In the genomic region with DNA sequence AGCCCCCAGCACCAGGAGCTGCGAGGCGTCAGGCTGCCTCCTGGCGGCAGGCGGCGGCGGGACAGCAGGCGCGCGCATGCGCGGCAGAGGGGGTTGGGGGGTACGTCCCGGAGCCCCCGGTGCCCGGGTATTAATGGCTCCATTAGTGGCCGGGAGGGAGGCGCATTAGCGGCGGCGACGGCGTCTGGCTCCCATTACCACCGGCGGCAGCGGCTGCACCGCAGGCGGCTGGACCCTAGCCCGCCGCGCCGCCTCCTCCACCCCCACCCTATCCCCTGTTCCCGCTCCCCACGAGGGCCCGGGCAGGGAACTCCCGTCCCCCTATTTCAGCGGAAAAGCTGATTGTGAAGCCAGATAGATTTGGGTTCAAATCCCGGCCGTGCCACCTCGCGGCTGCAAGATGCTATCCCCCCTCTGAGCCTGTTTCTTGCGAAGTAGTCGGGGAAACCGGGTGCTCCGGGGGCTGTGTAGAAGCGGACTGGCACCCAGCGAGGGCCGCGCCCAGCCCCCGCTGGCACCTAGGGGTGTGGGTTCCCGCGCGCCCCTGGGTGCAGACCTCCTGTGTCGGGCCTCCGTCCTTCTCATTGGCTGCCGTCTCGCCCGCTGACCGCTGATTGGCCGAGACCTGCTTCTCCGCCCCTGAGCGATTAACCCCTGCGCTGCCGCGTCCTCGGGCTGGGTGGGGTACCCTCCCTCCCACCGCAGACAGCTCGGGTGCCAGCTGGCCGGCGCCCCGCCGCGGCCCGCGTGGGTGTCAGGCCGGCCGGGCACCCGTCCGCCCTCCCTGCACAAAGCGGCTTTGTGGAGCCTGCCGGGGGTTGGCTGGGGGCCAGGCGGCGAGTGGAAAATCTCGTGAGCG, we compare ENCODE assay signal across 2 cellular contexts.
TF ChIP-seq lines count a peak whose summit lies in the region.

No MANE protein-coding gene starts in this region.

TF ChIP-seq in HEK293, 187 proteins besides CTCF, POLR2A, EP300 and RAD21 (continued from another document):
- TF ChIP-seq, protein P1, sequence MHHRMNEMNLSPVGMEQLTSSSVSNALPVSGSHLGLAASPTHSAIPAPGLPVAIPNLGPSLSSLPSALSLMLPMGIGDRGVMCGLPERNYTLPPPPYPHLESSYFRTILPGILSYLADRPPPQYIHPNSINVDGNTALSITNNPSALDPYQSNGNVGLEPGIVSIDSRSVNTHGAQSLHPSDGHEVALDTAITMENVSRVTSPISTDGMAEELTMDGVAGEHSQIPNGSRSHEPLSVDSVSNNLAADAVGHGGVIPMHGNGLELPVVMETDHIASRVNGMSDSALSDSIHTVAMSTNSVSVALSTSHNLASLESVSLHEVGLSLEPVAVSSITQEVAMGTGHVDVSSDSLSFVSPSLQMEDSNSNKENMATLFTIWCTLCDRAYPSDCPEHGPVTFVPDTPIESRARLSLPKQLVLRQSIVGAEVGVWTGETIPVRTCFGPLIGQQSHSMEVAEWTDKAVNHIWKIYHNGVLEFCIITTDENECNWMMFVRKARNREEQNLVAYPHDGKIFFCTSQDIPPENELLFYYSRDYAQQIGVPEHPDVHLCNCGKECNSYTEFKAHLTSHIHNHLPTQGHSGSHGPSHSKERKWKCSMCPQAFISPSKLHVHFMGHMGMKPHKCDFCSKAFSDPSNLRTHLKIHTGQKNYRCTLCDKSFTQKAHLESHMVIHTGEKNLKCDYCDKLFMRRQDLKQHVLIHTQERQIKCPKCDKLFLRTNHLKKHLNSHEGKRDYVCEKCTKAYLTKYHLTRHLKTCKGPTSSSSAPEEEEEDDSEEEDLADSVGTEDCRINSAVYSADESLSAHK (tag by site-specific recombination; IDR thresholded peaks at IDR 0.05), result peak; percentile 62; the same call in 1 of the 2 replicates
- TF ChIP-seq ZNF677 (tag by site-specific recombination; IDR thresholded peaks at IDR 0.05) (no peak), ZNF26 (tag by site-specific recombination; IDR thresholded peaks at IDR 0.05) (no peak), ZNF221 (tag by site-specific recombination; IDR thresholded peaks at IDR 0.05; ENCODE audit: borderline replicate concordance) (no peak), ZNF777 (tag by site-specific recombination; IDR thresholded peaks at IDR 0.05; ENCODE audit: borderline replicate concordance) (no peak)

TF ChIP-seq in K562, 482 proteins besides CTCF, POLR2A, EP300 and RAD21 (continued from another document and continues in another):
- TF ChIP-seq IRF1 (CRISPR knock-in tag; IDR thresholded peaks at IDR 0.05; ENCODE audit: borderline replicate concordance), result no peak
- TF ChIP-seq FOXJ2 (tag; IDR thresholded peaks at IDR 0.05), result no peak
- no peak for TF ChIP-seq PRPF4 (IDR thresholded peaks at IDR 0.05; ENCODE audit: insufficient read depth, low read depth, low read length, poor library complexity, severe bottlenecking)
- TF ChIP-seq, protein P2, sequence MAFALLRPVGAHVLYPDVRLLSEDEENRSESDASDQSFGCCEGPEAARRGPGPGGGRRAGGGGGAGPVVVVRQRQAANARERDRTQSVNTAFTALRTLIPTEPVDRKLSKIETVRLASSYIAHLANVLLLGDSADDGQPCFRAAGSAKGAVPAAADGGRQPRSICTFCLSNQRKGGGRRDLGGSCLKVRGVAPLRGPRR (CRISPR knock-in tag; IDR thresholded peaks at IDR 0.05), result no peak
- TF ChIP-seq THAP7 (CRISPR knock-in tag; IDR thresholded peaks at IDR 0.05), result no peak
- TF ChIP-seq MAFF (IDR thresholded peaks at IDR 0.05; ENCODE audit: low read length), result no peak
- no peak for TF ChIP-seq HINFP (tag; conservative IDR thresholded peaks at IDR 0.05; ENCODE audit: low read depth)
- TF ChIP-seq ELF4 (CRISPR knock-in tag; IDR thresholded peaks at IDR 0.05), result no peak
- no peak for TF ChIP-seq ZNF121 (CRISPR knock-in tag; conservative IDR thresholded peaks at IDR 0.05)
- peak; percentile 40 to 67; a peak in 2 of 4 replicates for TF ChIP-seq MNT (conservative IDR thresholded peaks at IDR 0.05)
- TF ChIP-seq, protein P3, sequence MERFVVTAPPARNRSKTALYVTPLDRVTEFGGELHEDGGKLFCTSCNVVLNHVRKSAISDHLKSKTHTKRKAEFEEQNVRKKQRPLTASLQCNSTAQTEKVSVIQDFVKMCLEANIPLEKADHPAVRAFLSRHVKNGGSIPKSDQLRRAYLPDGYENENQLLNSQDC (CRISPR knock-in tag; IDR thresholded peaks at IDR 0.05), result no peak
- TF ChIP-seq, protein P4, sequence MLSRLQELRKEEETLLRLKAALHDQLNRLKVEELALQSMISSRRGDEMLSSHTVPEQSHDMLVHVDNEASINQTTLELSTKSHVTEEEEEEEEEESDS (CRISPR knock-in tag; IDR thresholded peaks at IDR 0.05), result no peak
- no peak for TF ChIP-seq NELFE (IDR thresholded peaks at IDR 0.05; ENCODE audit: insufficient read depth, insufficient read length)
- TF ChIP-seq ZNF23 (CRISPR knock-in tag; IDR thresholded peaks at IDR 0.05), result no peak
- 0 out of 2 replicates have a peak, but pooled peaks have one; percentile 21 for TF ChIP-seq PHF21A (IDR thresholded peaks at IDR 0.05; ENCODE audit: borderline replicate concordance, low read depth)
- TF ChIP-seq ZNF696 (CRISPR knock-in tag; conservative IDR thresholded peaks at IDR 0.05), result no peak
- TF ChIP-seq, protein P5, sequence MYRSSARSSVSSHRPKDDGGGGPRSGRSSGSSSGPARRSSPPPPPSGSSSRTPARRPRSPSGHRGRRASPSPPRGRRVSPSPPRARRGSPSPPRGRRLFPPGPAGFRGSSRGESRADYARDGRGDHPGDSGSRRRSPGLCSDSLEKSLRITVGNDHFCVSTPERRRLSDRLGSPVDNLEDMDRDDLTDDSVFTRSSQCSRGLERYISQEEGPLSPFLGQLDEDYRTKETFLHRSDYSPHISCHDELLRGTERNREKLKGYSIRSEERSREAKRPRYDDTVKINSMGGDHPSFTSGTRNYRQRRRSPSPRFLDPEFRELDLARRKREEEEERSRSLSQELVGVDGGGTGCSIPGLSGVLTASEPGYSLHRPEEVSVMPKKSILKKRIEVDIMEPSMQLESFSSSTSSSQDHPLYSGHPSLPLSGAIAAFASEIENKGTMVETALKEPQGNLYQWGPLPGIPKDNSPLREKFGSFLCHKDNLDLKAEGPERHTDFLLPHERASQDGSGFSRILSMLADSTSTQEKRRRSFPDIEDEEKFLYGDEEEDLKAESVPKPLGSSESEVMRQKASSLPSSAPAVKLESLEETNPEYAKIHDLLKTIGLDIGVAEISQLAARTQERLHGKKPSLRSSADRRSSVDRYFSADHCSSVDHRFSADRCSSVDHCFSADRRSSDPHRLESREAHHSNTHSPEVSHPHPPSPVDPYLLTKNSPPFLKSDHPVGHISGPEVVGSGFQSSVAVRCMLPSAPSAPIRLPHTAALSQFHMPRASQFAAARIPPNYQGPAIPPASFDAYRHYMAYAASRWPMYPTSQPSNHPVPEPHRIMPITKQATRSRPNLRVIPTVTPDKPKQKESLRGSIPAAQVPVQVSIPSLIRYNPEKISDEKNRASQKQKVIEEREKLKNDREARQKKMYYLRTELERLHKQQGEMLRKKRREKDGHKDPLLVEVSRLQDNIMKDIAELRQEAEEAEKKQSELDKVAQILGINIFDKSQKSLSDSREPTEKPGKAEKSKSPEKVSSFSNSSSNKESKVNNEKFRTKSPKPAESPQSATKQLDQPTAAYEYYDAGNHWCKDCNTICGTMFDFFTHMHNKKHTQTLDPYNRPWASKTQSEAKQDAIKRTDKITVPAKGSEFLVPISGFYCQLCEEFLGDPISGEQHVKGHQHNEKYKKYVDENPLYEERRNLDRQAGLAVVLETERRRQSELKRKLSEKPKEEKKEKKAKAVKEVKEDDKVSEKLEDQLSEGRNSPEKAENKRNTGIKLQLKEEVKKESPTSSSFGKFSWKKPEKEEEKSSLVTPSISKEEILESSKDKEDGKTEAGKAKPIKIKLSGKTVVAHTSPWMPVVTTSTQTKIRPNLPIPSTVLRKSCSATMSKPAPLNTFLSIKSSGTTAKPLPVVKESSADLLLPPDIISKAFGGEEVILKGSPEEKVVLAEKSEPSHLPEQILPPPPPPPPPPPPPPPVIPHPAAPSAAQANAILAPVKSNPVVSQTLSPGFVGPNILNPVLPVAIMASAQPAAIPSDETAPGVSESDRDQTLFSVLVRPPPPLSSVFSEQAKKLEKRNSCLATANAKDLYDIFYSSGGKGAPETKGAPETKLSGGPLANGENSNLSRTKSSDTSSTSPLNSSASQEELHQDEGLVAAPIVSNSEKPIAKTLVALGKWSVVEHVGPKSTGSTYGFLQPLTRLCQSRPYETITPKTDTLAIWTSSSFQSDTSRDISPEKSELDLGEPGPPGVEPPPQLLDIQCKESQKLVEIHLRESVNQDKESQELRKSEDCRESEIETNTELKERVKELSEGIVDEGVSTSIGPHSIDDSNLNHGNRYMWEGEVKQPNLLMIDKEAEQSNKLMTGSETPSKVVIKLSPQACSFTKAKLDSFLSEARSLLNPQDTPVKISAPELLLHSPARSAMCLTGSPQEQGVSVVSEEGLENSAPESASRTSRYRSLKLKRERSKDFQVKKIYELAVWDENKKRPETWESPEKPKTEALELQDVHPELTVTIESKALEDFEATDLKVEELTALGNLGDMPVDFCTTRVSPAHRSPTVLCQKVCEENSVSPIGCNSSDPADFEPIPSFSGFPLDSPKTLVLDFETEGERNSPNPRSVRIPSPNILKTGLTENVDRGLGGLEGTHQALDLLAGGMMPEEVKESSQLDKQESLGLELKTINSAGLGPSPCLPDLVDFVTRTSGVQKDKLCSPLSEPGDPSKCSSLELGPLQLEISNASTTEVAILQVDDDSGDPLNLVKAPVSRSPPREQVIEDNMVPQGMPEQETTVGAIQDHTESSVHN (IDR thresholded peaks at IDR 0.05; ENCODE audit: borderline replicate concordance in 1 of 2, low read depth in 1 of 2), result no peak
- no peak; the same call in 1 of the 2 replicates for TF ChIP-seq ZNF764 (CRISPR knock-in tag; IDR thresholded peaks at IDR 0.05; ENCODE audit: low read depth)
- TF ChIP-seq DACH1 (IDR thresholded peaks at IDR 0.05; ENCODE audit: partially characterized antibody), result peak; percentile 49
- TF ChIP-seq, protein P6, sequence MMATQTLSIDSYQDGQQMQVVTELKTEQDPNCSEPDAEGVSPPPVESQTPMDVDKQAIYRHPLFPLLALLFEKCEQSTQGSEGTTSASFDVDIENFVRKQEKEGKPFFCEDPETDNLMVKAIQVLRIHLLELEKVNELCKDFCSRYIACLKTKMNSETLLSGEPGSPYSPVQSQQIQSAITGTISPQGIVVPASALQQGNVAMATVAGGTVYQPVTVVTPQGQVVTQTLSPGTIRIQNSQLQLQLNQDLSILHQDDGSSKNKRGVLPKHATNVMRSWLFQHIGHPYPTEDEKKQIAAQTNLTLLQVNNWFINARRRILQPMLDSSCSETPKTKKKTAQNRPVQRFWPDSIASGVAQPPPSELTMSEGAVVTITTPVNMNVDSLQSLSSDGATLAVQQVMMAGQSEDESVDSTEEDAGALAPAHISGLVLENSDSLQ (IDR thresholded peaks at IDR 0.05), result 0 out of 2 replicates have a peak, but pooled peaks have one; percentile 6
- TF ChIP-seq HNRNPK (IDR thresholded peaks at IDR 0.05; ENCODE audit: low read depth, low read length, poor library complexity, severe bottlenecking), result peak; percentile 95
- peak; percentile 68 for TF ChIP-seq MEIS2 (IDR thresholded peaks at IDR 0.05; ENCODE audit: partially characterized antibody)
- TF ChIP-seq SAP30 (IDR thresholded peaks at IDR 0.05; ENCODE audit: borderline replicate concordance, insufficient read depth, low read depth, low read length, poor library complexity, severe bottlenecking), result peak; percentile 54
- TF ChIP-seq JUND (IDR thresholded peaks at IDR 0.05; ENCODE audit: borderline replicate concordance, low read depth, low read length), result 0 out of 2 replicates have a peak, but pooled peaks have one; percentile 5
- no peak for TF ChIP-seq JUND (tag; IDR thresholded peaks at IDR 0.05; ENCODE audit: borderline replicate concordance, low read depth, low read length)
- no peak for TF ChIP-seq ADNP (tag; IDR thresholded peaks at IDR 0.05)
- no peak for TF ChIP-seq POU5F1 (IDR thresholded peaks at IDR 0.05; ENCODE audit: borderline replicate concordance, low read depth, low read length, partially characterized antibody)
- no peak for TF ChIP-seq ZNF79 (CRISPR knock-in tag; IDR thresholded peaks at IDR 0.05; ENCODE audit: low read depth)
- no peak for TF ChIP-seq HDAC8 (tag; IDR thresholded peaks at IDR 0.05)
- no peak for TF ChIP-seq SRF (CRISPR knock-in tag; IDR thresholded peaks at IDR 0.05)
